ENCODE assay signal across 1 cellular context in the genomic region with DNA sequence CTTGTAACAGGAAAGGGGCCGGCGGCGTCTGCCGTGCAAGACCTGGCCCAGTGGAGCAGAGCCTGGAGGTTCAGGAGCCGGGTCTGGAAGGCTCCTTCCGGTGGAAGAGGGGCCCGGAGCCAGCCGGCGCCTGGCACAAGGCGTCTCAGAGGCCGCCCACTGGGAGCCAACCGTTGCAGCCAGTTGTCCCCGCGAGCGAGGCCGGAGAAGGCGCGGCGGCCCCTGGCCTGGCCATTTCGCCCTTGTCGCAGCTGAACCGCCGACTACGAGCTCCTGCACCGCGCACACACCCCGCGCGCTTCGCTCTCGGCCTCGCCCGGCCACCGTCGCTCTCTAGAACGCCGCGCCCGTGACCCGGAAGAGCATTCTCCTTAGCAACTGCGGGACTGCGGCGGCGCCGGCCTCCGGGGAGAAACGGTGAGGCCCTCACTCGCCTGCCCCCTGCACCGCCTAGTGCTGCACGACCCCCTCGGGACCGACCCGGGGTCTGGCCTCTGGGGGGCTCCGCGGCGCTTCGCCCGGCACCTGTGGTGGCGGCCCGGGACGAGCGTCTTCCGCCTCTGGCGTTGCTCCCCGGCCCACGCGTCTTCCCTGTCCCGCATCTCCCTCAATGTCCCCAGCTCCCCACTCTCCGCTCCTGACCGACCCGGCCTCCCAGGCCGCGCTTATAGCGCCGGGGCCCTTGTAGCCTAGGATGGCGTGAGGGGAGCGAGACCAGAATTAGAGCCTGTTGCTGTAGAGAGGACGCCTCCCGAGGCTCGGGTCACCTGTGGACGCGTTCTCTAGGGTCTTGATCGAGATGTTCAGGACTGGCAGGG.
A peak's percentile ranks its signal among the peaks of the same experiment; 100 is the strongest.
TF ChIP-seq lines count a peak whose summit lies in the region.

A gene with protein sequence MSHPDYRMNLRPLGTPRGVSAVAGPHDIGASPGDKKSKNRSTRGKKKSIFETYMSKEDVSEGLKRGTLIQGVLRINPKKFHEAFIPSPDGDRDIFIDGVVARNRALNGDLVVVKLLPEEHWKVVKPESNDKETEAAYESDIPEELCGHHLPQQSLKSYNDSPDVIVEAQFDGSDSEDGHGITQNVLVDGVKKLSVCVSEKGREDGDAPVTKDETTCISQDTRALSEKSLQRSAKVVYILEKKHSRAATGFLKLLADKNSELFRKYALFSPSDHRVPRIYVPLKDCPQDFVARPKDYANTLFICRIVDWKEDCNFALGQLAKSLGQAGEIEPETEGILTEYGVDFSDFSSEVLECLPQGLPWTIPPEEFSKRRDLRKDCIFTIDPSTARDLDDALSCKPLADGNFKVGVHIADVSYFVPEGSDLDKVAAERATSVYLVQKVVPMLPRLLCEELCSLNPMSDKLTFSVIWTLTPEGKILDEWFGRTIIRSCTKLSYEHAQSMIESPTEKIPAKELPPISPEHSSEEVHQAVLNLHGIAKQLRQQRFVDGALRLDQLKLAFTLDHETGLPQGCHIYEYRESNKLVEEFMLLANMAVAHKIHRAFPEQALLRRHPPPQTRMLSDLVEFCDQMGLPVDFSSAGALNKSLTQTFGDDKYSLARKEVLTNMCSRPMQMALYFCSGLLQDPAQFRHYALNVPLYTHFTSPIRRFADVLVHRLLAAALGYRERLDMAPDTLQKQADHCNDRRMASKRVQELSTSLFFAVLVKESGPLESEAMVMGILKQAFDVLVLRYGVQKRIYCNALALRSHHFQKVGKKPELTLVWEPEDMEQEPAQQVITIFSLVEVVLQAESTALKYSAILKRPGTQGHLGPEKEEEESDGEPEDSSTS (plus strand): TSS at position 365 of the 818 bp plus-strand sequence. CDS start 53,215 bp downstream, outside the sequence.

TF ChIP-seq in GM12878, 131 proteins besides CTCF, POLR2A, EP300 and RAD21 (continued from another document and continues in another):
- TF ChIP-seq GABPA (IDR thresholded peaks at IDR 0.05; ENCODE audit: low read depth): peak; percentile 91
- TF ChIP-seq GATAD2B (conservative IDR thresholded peaks at IDR 0.05; ENCODE audit: low read depth): peak; percentile 91
- no peak for TF ChIP-seq SMAD1 (IDR thresholded peaks at IDR 0.05; ENCODE audit: low read depth, partially characterized antibody)
- TF ChIP-seq, protein P1, sequence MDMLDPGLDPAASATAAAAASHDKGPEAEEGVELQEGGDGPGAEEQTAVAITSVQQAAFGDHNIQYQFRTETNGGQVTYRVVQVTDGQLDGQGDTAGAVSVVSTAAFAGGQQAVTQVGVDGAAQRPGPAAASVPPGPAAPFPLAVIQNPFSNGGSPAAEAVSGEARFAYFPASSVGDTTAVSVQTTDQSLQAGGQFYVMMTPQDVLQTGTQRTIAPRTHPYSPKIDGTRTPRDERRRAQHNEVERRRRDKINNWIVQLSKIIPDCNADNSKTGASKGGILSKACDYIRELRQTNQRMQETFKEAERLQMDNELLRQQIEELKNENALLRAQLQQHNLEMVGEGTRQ (IDR thresholded peaks at IDR 0.05; ENCODE audit: borderline replicate concordance, low read depth, low read length): no peak
- TF ChIP-seq, protein P2, sequence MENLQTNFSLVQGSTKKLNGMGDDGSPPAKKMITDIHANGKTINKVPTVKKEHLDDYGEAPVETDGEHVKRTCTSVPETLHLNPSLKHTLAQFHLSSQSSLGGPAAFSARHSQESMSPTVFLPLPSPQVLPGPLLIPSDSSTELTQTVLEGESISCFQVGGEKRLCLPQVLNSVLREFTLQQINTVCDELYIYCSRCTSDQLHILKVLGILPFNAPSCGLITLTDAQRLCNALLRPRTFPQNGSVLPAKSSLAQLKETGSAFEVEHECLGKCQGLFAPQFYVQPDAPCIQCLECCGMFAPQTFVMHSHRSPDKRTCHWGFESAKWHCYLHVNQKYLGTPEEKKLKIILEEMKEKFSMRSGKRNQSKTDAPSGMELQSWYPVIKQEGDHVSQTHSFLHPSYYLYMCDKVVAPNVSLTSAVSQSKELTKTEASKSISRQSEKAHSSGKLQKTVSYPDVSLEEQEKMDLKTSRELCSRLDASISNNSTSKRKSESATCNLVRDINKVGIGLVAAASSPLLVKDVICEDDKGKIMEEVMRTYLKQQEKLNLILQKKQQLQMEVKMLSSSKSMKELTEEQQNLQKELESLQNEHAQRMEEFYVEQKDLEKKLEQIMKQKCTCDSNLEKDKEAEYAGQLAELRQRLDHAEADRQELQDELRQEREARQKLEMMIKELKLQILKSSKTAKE (IDR thresholded peaks at IDR 0.05; ENCODE audit: low read depth, poor library complexity, severe bottlenecking): no peak
- TF ChIP-seq POLR2AphosphoS5 (IDR thresholded peaks at IDR 0.05; ENCODE audit: low read length): peak; percentile 78; the same call in 1 of the 2 replicates
- peak; percentile 47; the same call in 1 of the 2 replicates for TF ChIP-seq SMAD5 (IDR thresholded peaks at IDR 0.05; ENCODE audit: low read depth)
- peak; percentile 53; the same call in 1 of the 2 replicates for TF ChIP-seq STAT1 (conservative IDR thresholded peaks at IDR 0.05)
- TF ChIP-seq, protein P3, sequence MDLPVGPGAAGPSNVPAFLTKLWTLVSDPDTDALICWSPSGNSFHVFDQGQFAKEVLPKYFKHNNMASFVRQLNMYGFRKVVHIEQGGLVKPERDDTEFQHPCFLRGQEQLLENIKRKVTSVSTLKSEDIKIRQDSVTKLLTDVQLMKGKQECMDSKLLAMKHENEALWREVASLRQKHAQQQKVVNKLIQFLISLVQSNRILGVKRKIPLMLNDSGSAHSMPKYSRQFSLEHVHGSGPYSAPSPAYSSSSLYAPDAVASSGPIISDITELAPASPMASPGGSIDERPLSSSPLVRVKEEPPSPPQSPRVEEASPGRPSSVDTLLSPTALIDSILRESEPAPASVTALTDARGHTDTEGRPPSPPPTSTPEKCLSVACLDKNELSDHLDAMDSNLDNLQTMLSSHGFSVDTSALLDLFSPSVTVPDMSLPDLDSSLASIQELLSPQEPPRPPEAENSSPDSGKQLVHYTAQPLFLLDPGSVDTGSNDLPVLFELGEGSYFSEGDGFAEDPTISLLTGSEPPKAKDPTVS (IDR thresholded peaks at IDR 0.05; ENCODE audit: low read depth, low read length): no peak
- TF ChIP-seq, protein P4, sequence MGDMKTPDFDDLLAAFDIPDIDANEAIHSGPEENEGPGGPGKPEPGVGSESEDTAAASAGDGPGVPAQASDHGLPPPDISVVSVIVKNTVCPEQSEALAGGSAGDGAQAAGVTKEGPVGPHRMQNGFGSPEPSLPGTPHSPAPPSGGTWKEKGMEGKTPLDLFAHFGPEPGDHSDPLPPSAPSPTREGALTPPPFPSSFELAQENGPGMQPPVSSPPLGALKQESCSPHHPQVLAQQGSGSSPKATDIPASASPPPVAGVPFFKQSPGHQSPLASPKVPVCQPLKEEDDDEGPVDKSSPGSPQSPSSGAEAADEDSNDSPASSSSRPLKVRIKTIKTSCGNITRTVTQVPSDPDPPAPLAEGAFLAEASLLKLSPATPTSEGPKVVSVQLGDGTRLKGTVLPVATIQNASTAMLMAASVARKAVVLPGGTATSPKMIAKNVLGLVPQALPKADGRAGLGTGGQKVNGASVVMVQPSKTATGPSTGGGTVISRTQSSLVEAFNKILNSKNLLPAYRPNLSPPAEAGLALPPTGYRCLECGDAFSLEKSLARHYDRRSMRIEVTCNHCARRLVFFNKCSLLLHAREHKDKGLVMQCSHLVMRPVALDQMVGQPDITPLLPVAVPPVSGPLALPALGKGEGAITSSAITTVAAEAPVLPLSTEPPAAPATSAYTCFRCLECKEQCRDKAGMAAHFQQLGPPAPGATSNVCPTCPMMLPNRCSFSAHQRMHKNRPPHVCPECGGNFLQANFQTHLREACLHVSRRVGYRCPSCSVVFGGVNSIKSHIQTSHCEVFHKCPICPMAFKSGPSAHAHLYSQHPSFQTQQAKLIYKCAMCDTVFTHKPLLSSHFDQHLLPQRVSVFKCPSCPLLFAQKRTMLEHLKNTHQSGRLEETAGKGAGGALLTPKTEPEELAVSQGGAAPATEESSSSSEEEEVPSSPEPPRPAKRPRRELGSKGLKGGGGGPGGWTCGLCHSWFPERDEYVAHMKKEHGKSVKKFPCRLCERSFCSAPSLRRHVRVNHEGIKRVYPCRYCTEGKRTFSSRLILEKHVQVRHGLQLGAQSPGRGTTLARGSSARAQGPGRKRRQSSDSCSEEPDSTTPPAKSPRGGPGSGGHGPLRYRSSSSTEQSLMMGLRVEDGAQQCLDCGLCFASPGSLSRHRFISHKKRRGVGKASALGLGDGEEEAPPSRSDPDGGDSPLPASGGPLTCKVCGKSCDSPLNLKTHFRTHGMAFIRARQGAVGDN (IDR thresholded peaks at IDR 0.05): peak; percentile 81; the same call in 1 of the 2 replicates
- TF ChIP-seq, protein P5, sequence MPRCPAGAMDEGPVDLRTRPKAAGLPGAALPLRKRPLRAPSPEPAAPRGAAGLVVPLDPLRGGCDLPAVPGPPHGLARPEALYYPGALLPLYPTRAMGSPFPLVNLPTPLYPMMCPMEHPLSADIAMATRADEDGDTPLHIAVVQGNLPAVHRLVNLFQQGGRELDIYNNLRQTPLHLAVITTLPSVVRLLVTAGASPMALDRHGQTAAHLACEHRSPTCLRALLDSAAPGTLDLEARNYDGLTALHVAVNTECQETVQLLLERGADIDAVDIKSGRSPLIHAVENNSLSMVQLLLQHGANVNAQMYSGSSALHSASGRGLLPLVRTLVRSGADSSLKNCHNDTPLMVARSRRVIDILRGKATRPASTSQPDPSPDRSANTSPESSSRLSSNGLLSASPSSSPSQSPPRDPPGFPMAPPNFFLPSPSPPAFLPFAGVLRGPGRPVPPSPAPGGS (IDR thresholded peaks at IDR 0.05; ENCODE audit: borderline replicate concordance, insufficient read depth, low read depth, low read length, poor library complexity, severe bottlenecking): no peak
- TF ChIP-seq, protein P6, sequence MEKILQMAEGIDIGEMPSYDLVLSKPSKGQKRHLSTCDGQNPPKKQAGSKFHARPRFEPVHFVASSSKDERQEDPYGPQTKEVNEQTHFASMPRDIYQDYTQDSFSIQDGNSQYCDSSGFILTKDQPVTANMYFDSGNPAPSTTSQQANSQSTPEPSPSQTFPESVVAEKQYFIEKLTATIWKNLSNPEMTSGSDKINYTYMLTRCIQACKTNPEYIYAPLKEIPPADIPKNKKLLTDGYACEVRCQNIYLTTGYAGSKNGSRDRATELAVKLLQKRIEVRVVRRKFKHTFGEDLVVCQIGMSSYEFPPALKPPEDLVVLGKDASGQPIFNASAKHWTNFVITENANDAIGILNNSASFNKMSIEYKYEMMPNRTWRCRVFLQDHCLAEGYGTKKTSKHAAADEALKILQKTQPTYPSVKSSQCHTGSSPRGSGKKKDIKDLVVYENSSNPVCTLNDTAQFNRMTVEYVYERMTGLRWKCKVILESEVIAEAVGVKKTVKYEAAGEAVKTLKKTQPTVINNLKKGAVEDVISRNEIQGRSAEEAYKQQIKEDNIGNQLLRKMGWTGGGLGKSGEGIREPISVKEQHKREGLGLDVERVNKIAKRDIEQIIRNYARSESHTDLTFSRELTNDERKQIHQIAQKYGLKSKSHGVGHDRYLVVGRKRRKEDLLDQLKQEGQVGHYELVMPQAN (conservative IDR thresholded peaks at IDR 0.05): peak; percentile 94
- no peak for TF ChIP-seq ZNF384 (IDR thresholded peaks at IDR 0.05; ENCODE audit: borderline replicate concordance, low read depth, low read length)
- peak; percentile 9; the same call in 1 of the 2 replicates for TF ChIP-seq PAX5 (IDR thresholded peaks at IDR 0.05; ENCODE audit: borderline replicate concordance, low read depth, low read length)
- TF ChIP-seq KLF5 (IDR thresholded peaks at IDR 0.05; ENCODE audit: partially characterized antibody): peak; percentile 33
- TF ChIP-seq SIX5 (IDR thresholded peaks at IDR 0.05; ENCODE audit: low read depth, low read length, severe bottlenecking): peak; percentile 59
- TF ChIP-seq RB1 (IDR thresholded peaks at IDR 0.05; ENCODE audit: borderline replicate concordance): peak; percentile 79; the same call in 1 of the 2 replicates
- TF ChIP-seq MTA2 (IDR thresholded peaks at IDR 0.05; ENCODE audit: low read depth): peak; percentile 67; the same call in 1 of the 2 replicates
- no peak for TF ChIP-seq POLR2AphosphoS2 (IDR thresholded peaks at IDR 0.05; ENCODE audit: low read depth, low read length)
- no peak for TF ChIP-seq HDAC6 (IDR thresholded peaks at IDR 0.05; ENCODE audit: unreplicated experiment)
- peak; percentile 60; the same call in 1 of the 2 replicates for TF ChIP-seq YY1 (IDR thresholded peaks at IDR 0.05; ENCODE audit: low read depth, low read length)
- peak; percentile 88 for TF ChIP-seq NR2C2 (IDR thresholded peaks at IDR 0.05; ENCODE audit: borderline replicate concordance, control insufficient read depth, insufficient read length, low read depth)
- peak in 1 of 2 experiments; percentile 30; a peak in 1 of 3 replicates for TF ChIP-seq EGR1 (IDR thresholded peaks at IDR 0.05; ENCODE audit: borderline replicate concordance in 1 of 2, low read depth in 2 of 2, low read length in 2 of 2)
- no peak; a peak in 1 of 4 replicates for TF ChIP-seq ETV6 (conservative IDR thresholded peaks at IDR 0.05 in 1 of 2, IDR thresholded peaks at IDR 0.05 in 1 of 2; ENCODE audit: borderline replicate concordance in 1 of 2, low read depth in 1 of 2)
- TF ChIP-seq PAX8 (IDR thresholded peaks at IDR 0.05): no peak
- peak; percentile 92 for TF ChIP-seq IKZF1 (conservative IDR thresholded peaks at IDR 0.05)
- TF ChIP-seq ZSCAN29 (IDR thresholded peaks at IDR 0.05): no peak
- 0 out of 2 replicates have a peak, but pooled peaks have one; percentile 36 for TF ChIP-seq BMI1 (IDR thresholded peaks at IDR 0.05; ENCODE audit: borderline replicate concordance)
- peak; percentile 78 for TF ChIP-seq HCFC1 (IDR thresholded peaks at IDR 0.05; ENCODE audit: low read length)
- TF ChIP-seq SMC3 (IDR thresholded peaks at IDR 0.05; ENCODE audit: borderline replicate concordance, low read length): no peak
- no peak for TF ChIP-seq PML (IDR thresholded peaks at IDR 0.05; ENCODE audit: low read length)
- TF ChIP-seq, protein P7, sequence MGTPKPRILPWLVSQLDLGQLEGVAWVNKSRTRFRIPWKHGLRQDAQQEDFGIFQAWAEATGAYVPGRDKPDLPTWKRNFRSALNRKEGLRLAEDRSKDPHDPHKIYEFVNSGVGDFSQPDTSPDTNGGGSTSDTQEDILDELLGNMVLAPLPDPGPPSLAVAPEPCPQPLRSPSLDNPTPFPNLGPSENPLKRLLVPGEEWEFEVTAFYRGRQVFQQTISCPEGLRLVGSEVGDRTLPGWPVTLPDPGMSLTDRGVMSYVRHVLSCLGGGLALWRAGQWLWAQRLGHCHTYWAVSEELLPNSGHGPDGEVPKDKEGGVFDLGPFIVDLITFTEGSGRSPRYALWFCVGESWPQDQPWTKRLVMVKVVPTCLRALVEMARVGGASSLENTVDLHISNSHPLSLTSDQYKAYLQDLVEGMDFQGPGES (IDR thresholded peaks at IDR 0.05): no peak
- no peak; the same call in none of the 2 replicates for TF ChIP-seq EED (IDR thresholded peaks at IDR 0.05; ENCODE audit: low read depth)
- peak; percentile 66; the same call in 1 of the 2 replicates for TF ChIP-seq TAF1 (IDR thresholded peaks at IDR 0.05; ENCODE audit: borderline replicate concordance, low read depth, low read length)
- TF ChIP-seq DPF2 (IDR thresholded peaks at IDR 0.05): peak; percentile 79
- TF ChIP-seq ZNF274 (IDR thresholded peaks at IDR 0.05; ENCODE audit: insufficient read depth, insufficient read length): no peak
- TF ChIP-seq, protein P8, sequence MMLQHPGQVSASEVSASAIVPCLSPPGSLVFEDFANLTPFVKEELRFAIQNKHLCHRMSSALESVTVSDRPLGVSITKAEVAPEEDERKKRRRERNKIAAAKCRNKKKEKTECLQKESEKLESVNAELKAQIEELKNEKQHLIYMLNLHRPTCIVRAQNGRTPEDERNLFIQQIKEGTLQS (IDR thresholded peaks at IDR 0.05; ENCODE audit: borderline replicate concordance, extremely low read depth, low read depth, low read length): no peak
- TF ChIP-seq ZBED1 (IDR thresholded peaks at IDR 0.05; ENCODE audit: borderline replicate concordance): no peak
- no peak for TF ChIP-seq MEF2A (IDR thresholded peaks at IDR 0.05; ENCODE audit: insufficient read depth, low read depth, low read length)
- peak; percentile 70 for TF ChIP-seq CREM (IDR thresholded peaks at IDR 0.05; ENCODE audit: low read depth)
- no peak for TF ChIP-seq SREBF2 (IDR thresholded peaks at IDR 0.05; ENCODE audit: low read length)
- TF ChIP-seq MTA3 (IDR thresholded peaks at IDR 0.05; ENCODE audit: borderline replicate concordance, low read length): no peak
